Comparison of ENCODE assay signal across 7 cellular contexts in genomic region chr9:136942881-136943230, GRCh38. TPM values are rescaled to one million over a fixed set of nuclear protein-coding genes. Genes with fewer than 3 reads are reported as not detected.
A peak's percentile ranks its signal among the peaks of the same experiment; 100 is the strongest.
DNase-seq lines count a peak whose midpoint lies in the region; ATAC-seq and TF ChIP-seq lines count a peak whose summit lies in the region.

No MANE protein-coding gene starts in this region.

- H3K4me1 Mint-ChIP-seq in WTC11 = peaks cover 9% of the 10 kb centered on the region

- ATAC-seq in WTC11 = no peak

- H3K9me3 Mint-ChIP-seq in WTC11 = no peaks in the 10 kb centered on the region

- intact Hi-C loops in spleen (cut with DNase I; ENCODE audit: low total_unique reads) = loop anchor here (10.0 kb wide), 3 partner anchors 58 to 98 kb away; partner anchors contain the start of genes AJM1, FUT7, PHPT1 and TRAF2

- POLR2A ChIA-PET in WTC11 (lab: Charles Lee) = no interaction called here

- 90 to 100% (median 94%) methylated on average over 12 to 16 of the region's 16 CpGs for WGBS in spleen, 5 donors

- H3K4me3 ChIP-seq in HAP-1 (peak overlapping the region; percentile 78), fibroblast of villous mesenchyme (ENCODE audit: low read depth, low read length) (peak overlapping the region; percentile 84), spleen (peak overlapping the region in 6 of 8 donors; percentile 77 to 93 (median 88))

- H3K27me3 ChIP-seq in HAP-1 (ENCODE audit: low read depth) (no peaks in the 10 kb centered on the region), spleen (replicated peaks in 1 of 7) (no peaks in the 10 kb centered on the region)

- no peak for TF ChIP-seq POLR2A in spleen (IDR thresholded peaks at IDR 0.05)

- in situ Hi-C loops in HAP-1 (cut with MboI; ENCODE audit: low sequenced_read_pairs) = no loop called here

- DNase-seq in HAP-1 (ENCODE audit: low spot score in 2 of 2) (no peak), WTC11 (ENCODE audit: low spot score) (no peak), fibroblast of villous mesenchyme (ENCODE audit: low read depth) (no peak), spleen (no peak), D341Med (ENCODE audit: low spot score) (no peak), DMS53 (lab: John Stamatoyannopoulos, UW) (no peak)
- DNase-seq in stimulated activated naive CD4-positive, alpha-beta T cell (lab: John Stamatoyannopoulos, UW) = no peak

- TF ChIP-seq CTCF in WTC11 (IDR thresholded peaks at IDR 0.05) (no peak), fibroblast of villous mesenchyme (IDR thresholded peaks at IDR 0.05; ENCODE audit: insufficient read depth, low read depth, low read length) (no peak), spleen (IDR thresholded peaks at IDR 0.05 in 8 of 11, conservative IDR thresholded peaks at IDR 0.05 in 3 of 11) (no peak)

- CTCF ChIA-PET in WTC11 (lab: Charles Lee) = interaction anchor here (8.7 kb wide), 1 partner anchor 92 kb away, joined by 151 read pairs; no protein-coding TSS in a partner anchor

- peaks cover 38% of the 10 kb centered on the region for H3K36me3 ChIP-seq in HAP-1 (replicated peaks)
- H3K36me3 ChIP-seq in spleen = peaks cover 7 to 48% (median 39%) of the 10 kb centered on the region in 6 donors

- H3K27ac Mint-ChIP-seq in WTC11 = no peak overlapping the region

- no peaks in the 10 kb centered on the region for H3K27me3 Mint-ChIP-seq in WTC11 (ENCODE audit: low read depth)

- H3K4me3 Mint-ChIP-seq in WTC11 = peak overlapping the region; percentile 59

- H3K9me3 ChIP-seq in HAP-1 (no peaks in the 10 kb centered on the region), spleen (no peaks in the 10 kb centered on the region)

- H3K27ac ChIP-seq in spleen = peak overlapping the region in 4 of 8 donors; percentile 94 to 97 (median 96)

- H3K4me1 ChIP-seq in HAP-1 (peaks cover 6% of the 10 kb centered on the region), spleen (peaks cover 24 to 93% (median 71%) of the 10 kb centered on the region in 6 donors)

- H3K36me3 Mint-ChIP-seq in WTC11 = peaks cover 7% of the 10 kb centered on the region; the same call in 1 of the 2 replicates

TF ChIP-seq in WTC11, 78 proteins besides CTCF, POLR2A, EP300 and RAD21:
- TF ChIP-seq E2F5 (CRISPR knock-in tag; IDR thresholded peaks at IDR 0.05) (no peak), ZNF671 (CRISPR knock-in tag; IDR thresholded peaks at IDR 0.05) (no peak), NR1H2 (CRISPR knock-in tag; IDR thresholded peaks at IDR 0.05) (no peak), IRF1 (CRISPR knock-in tag; IDR thresholded peaks at IDR 0.05) (no peak), ZMAT4 (CRISPR knock-in tag; IDR thresholded peaks at IDR 0.05) (no peak), NFYB (CRISPR knock-in tag; conservative IDR thresholded peaks at IDR 0.05; ENCODE audit: low read depth) (no peak), TCF7 (CRISPR knock-in tag; IDR thresholded peaks at IDR 0.05; ENCODE audit: low read depth) (no peak), MYBL2 (CRISPR knock-in tag; IDR thresholded peaks at IDR 0.05) (no peak), CDX4 (CRISPR knock-in tag; IDR thresholded peaks at IDR 0.05; ENCODE audit: borderline replicate concordance) (no peak)

RNA-seq across cellular contexts. Expression of gene FBXW5, which starts 1.7 kb away (rescaled TPM):
- 58.2 to 70.5 TPM (median 63.9 TPM) in 3 replicates for total RNA-seq in WTC11 (2021)
- total RNA-seq in fibroblast of villous mesenchyme = 104 and 115 TPM in 2 replicates
- total RNA-seq in spleen = 100 to 1,000 TPM in 6 of 7 donors, 10 to 100 TPM in 1; 97.6 to 170 (median 105) TPM
- polyA plus RNA-seq in spleen = 100 to 1,000 TPM in 2 of 3 donors, 10 to 100 TPM in 1; 90.8 to 154 (median 123) TPM

RNA-seq across cellular contexts. Expression of gene C8G, which starts 2.2 kb away (rescaled TPM):
- total RNA-seq in WTC11 (2021) = 0.85 to 1.7 TPM (median 1.5 TPM) in 3 replicates
- 0.86 TPM in 1 of 2 replicates, not detected in the other for total RNA-seq in fibroblast of villous mesenchyme
- 1 to 10 TPM in 6 of 7 donors, not detected in 1; 2.3 to 7.4 (median 3.8) TPM for total RNA-seq in spleen
- 1 to 10 TPM; 3.2 to 4.3 (median 3.7) TPM for polyA plus RNA-seq in spleen

RNA-seq across cellular contexts. Expression of gene LCN12, which starts 9.2 kb away (rescaled TPM):
- total RNA-seq in WTC11 (2021) (1.9 to 4.7 TPM (median 3.4 TPM) in 3 replicates), fibroblast of villous mesenchyme (0.86 TPM in 1 of 2 replicates, not detected in the other), spleen (10 to 100 TPM in 4 of 7 donors, 1 to 10 TPM in 3; 3.1 to 63.4 (median 12.5) TPM)
- 1 to 10 TPM in 2 of 3 donors, under 1 TPM in 1; 0.83 to 6.7 (median 4.8) TPM for polyA plus RNA-seq in spleen

RNA-seq across cellular contexts. Expression of gene PTGDS, which starts 34.4 kb away (rescaled TPM):
- total RNA-seq in WTC11 (2021) = 2.2 to 4.0 TPM (median 2.9 TPM) in 3 replicates
- total RNA-seq in fibroblast of villous mesenchyme = 10.8 and 21.9 TPM in 2 replicates
- total RNA-seq in spleen = 100 to 1,000 TPM; 134 to 457 (median 378) TPM
- polyA plus RNA-seq in spleen = 1,000 to 10,000 TPM in 1 of 3 donors, 100 to 1,000 TPM in 2; 462 to 1,396 (median 703) TPM

RNA-seq across cellular contexts. Expression of gene LCNL1, which starts 39.9 kb away (rescaled TPM):
- total RNA-seq in WTC11 (2021) = 0.27 to 0.50 TPM (median 0.34 TPM) in 3 replicates
- 3.2 and 3.5 TPM in 2 replicates for total RNA-seq in fibroblast of villous mesenchyme
- 1 to 10 TPM; 1.8 to 8.3 (median 3.3) TPM for total RNA-seq in spleen
- polyA plus RNA-seq in spleen = 1 to 10 TPM; 1.3 to 4.7 (median 2.3) TPM
